In the genomic region with DNA sequence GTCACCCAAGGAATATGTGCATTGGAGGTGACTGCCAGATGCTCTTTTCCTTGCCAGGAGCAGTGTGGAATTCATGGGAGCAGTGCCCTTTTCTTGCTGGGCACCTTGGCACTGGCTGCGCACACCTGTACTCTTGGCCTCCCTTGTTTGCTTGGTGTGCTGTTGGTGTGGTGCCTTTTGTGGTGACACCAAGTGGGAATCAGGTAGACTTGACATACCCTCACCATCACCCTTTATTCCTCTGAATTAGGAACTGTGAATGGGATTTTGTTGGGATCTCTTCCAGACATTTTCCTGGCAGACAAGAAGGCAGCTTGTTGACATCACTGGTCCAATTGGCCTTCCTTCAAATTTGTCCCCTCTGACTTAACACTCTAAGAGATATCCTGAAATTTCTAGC, we compare ENCODE assay signal across 31 cellular contexts.
DNase-seq lines count a peak whose midpoint lies in the region; ATAC-seq and TF ChIP-seq lines count a peak whose summit lies in the region.
"Had no signal": no experiment of that assay in that cellular context is flagged by ENCODE, and none has a peak within 500 bp of the region (broad histone marks: within the 10 kb centered on the region; RNA-seq: fewer than 3 reads in every experiment).

No MANE protein-coding gene starts in this region.

- H3K27me3 ChIP-seq in fibroblast of lung (ENCODE audit: control insufficient read depth, insufficient read depth, low read length): no peaks in the 10 kb centered on the region
- no peaks in the 10 kb centered on the region for H3K27me3 ChIP-seq in osteoblast (ENCODE audit: insufficient read depth, low read length)
- H3K27me3 ChIP-seq: BLaER1, esophagus muscularis mucosa, gastrocnemius medialis, ovary, Peyer's patch, SJSA1 had no signal

- H3K27me3 Mint-ChIP-seq in WTC11 (ENCODE audit: low read depth): no peaks in the 10 kb centered on the region
- H3K27me3 Mint-ChIP-seq: activated CD4-positive, alpha-beta T cell treated with anti-CD3 and anti-CD28 coated beads for 36 hours had no signal

- POLR2A ChIA-PET in WTC11 (lab: Charles Lee): no interaction called here

- no peaks in the 10 kb centered on the region for H4K20me1 ChIP-seq in fibroblast of lung (ENCODE audit: control insufficient read depth, extremely low read depth, insufficient read depth, low read length)
- peaks cover 15% of the 10 kb centered on the region for H4K20me1 ChIP-seq in osteoblast (ENCODE audit: insufficient read depth, low read length)
- H4K20me1 ChIP-seq: BLaER1 had no signal

- H3K4me3 ChIP-seq in fibroblast of lung (replicated peaks in 1 of 4; ENCODE audit: control extremely low read depth in 1 of 4, insufficient read depth in 1 of 4, low read depth in 3 of 4, low read length in 4 of 4) (no peak overlapping the region), osteoblast (ENCODE audit: insufficient read depth, low read length) (no peak overlapping the region)
- H3K4me3 ChIP-seq: BLaER1, esophagus muscularis mucosa, gastrocnemius medialis, ovary, Peyer's patch, SJSA1 had no signal

- no peaks in the 10 kb centered on the region for H3K9me3 Mint-ChIP-seq in WTC11
- H3K9me3 Mint-ChIP-seq: activated T-cell treated with anti-CD3 and anti-CD28 coated beads, Interleukin-2, amount 50 U/mL, for 24 hours; immature natural killer cell; natural killer cell had no signal

- TF ChIP-seq CTCF in WTC11 (IDR thresholded peaks at IDR 0.05) (no peak), fibroblast of lung (conservative IDR thresholded peaks at IDR 0.05 in 1 of 2, IDR thresholded peaks at IDR 0.05 in 1 of 2; ENCODE audit: low read depth in 1 of 2, low read length in 2 of 2) (no peak), osteoblast (IDR thresholded peaks at IDR 0.05; ENCODE audit: extremely low read depth, low read depth, low read length) (no peak)

- H3K4me1 ChIP-seq in fibroblast of lung (ENCODE audit: control insufficient read depth, extremely low read depth, insufficient read depth, low read length) (peaks cover 6% of the 10 kb centered on the region), osteoblast (ENCODE audit: insufficient read depth, low read length) (peaks cover 37% of the 10 kb centered on the region)
- H3K4me1 ChIP-seq: gastrocnemius medialis, Peyer's patch had no signal

- peaks cover 9% of the 10 kb centered on the region for H3K36me3 Mint-ChIP-seq in WTC11
- H3K36me3 Mint-ChIP-seq: immature natural killer cell, natural killer cell had no signal

- peaks cover 4% of the 10 kb centered on the region for H3K36me3 ChIP-seq in fibroblast of lung (ENCODE audit: control insufficient read depth, insufficient read depth, low read length)
- peaks cover 4% of the 10 kb centered on the region for H3K36me3 ChIP-seq in osteoblast (ENCODE audit: insufficient read depth, low read length)
- H3K36me3 ChIP-seq: BLaER1, gastrocnemius medialis, ovary, Peyer's patch, SJSA1 had no signal

- peak; percentile 92 for DNase-seq in G401 (ENCODE audit: low spot score)
- no peak for DNase-seq in WTC11 (ENCODE audit: low spot score)
- peak; percentile 36 to 56 for DNase-seq in fibroblast of lung (ENCODE audit: low read depth in 2 of 2)
- DNase-seq in osteoblast (ENCODE audit: insufficient read length, low spot score, missing footprints): peak; percentile 18
- DNase-seq in activated CD4-positive, alpha-beta T cell treated with anti-CD3 and anti-CD28 coated beads, Interleukin-2, amount 50 U/mL, for 1 hour: no peak
- no peak for DNase-seq in RKO (ENCODE audit: low spot score)
- DNase-seq in T1000 (lab: John Stamatoyannopoulos, UW): no peak
- DNase-seq: ACHN; activated CD4-positive, alpha-beta T cell treated with anti-CD3 and anti-CD28 coated beads for 36 hours; activated CD8-positive, alpha-beta memory T cell treated with anti-CD3 and anti-CD28 coated beads for 24 hours; activated gamma-delta T cell treated with Interleukin-2 at 50 U/mL for 16 hours; activated T-cell treated with anti-CD3 and anti-CD28 coated beads, Interleukin-2, amount 50 U/mL, for 24 hours; COR-L47; cortex of kidney; DMS53; effector memory CD8-positive, alpha-beta T cell; gastrocnemius medialis; H7; immature natural killer cell; natural killer cell; NCI-H1105; NCI-H1930; NCI-H69; ovary; Peyer's patch; stimulated activated CD4-positive, alpha-beta T cell treated with anti-CD3 and anti-CD28 coated beads, Interleukin-2, amount 100 ng/mL, for 48 hours; T-helper 1 cell had no signal

- H2AFZ ChIP-seq in fibroblast of lung (ENCODE audit: low read length) (no peak overlapping the region), osteoblast (ENCODE audit: low read length) (no peak overlapping the region)

- H3K27ac ChIP-seq in fibroblast of lung (ENCODE audit: insufficient read depth, low read length) (no peak overlapping the region), osteoblast (ENCODE audit: low read depth, low read length) (no peak overlapping the region)
- H3K27ac ChIP-seq: BLaER1, gastrocnemius medialis, ovary, Peyer's patch, SJSA1 had no signal

- no peak overlapping the region for H3K4me3 Mint-ChIP-seq in WTC11
- H3K4me3 Mint-ChIP-seq: activated CD4-positive, alpha-beta T cell treated with anti-CD3 and anti-CD28 coated beads for 36 hours; activated T-cell treated with anti-CD3 and anti-CD28 coated beads, Interleukin-2, amount 50 U/mL, for 24 hours; effector memory CD8-positive, alpha-beta T cell; immature natural killer cell; natural killer cell had no signal

- ATAC-seq in WTC11 (no peak), GM19395 (IDR thresholded peaks at IDR 0.05; ENCODE audit: unreplicated experiment) (no peak)
- ATAC-seq: activated CD4-positive, alpha-beta T cell treated with anti-CD3 and anti-CD28 coated beads for 36 hours; effector memory CD8-positive, alpha-beta T cell; gastrocnemius medialis; natural killer cell had no signal

- CTCF ChIA-PET in WTC11 (lab: Charles Lee): no interaction called here

- peaks cover 70% of the 10 kb centered on the region for H3K4me1 Mint-ChIP-seq in WTC11
- H3K4me1 Mint-ChIP-seq: activated CD4-positive, alpha-beta T cell treated with anti-CD3 and anti-CD28 coated beads for 36 hours; natural killer cell had no signal

- in situ Hi-C loops in G401 (cut with HindIII; ENCODE audit: low sequenced_read_pairs): no loop called here

- no peak overlapping the region for H3K9ac ChIP-seq in fibroblast of lung (ENCODE audit: insufficient read depth, low read length)
- H3K9ac ChIP-seq: BLaER1 had no signal

- H3K27ac Mint-ChIP-seq in WTC11: peak overlapping the region; percentile 42
- H3K27ac Mint-ChIP-seq: activated CD4-positive, alpha-beta T cell treated with anti-CD3 and anti-CD28 coated beads for 36 hours; activated T-cell treated with anti-CD3 and anti-CD28 coated beads, Interleukin-2, amount 50 U/mL, for 24 hours; effector memory CD8-positive, alpha-beta T cell; immature natural killer cell; natural killer cell had no signal

- no peaks in the 10 kb centered on the region for H3K9me3 ChIP-seq in fibroblast of lung (ENCODE audit: control insufficient read depth, insufficient read depth, low read depth, low read length)
- H3K9me3 ChIP-seq in osteoblast (ENCODE audit: low read depth, low read length): no peaks in the 10 kb centered on the region
- H3K9me3 ChIP-seq: BLaER1, esophagus muscularis mucosa, gastrocnemius medialis, ovary, Peyer's patch, SJSA1 had no signal

- H3K4me2 ChIP-seq in fibroblast of lung (ENCODE audit: extremely low read depth, insufficient read depth, low read length): no peak overlapping the region
- H3K4me2 ChIP-seq in osteoblast (ENCODE audit: insufficient read depth, low read length): no peak overlapping the region
- H3K4me2 ChIP-seq: BLaER1 had no signal

- peaks cover 68% of the 10 kb centered on the region for H3K79me2 ChIP-seq in fibroblast of lung (ENCODE audit: control insufficient read depth, insufficient read depth, low read length)
- peaks cover 100% of the 10 kb centered on the region for H3K79me2 ChIP-seq in osteoblast (ENCODE audit: insufficient read depth, low read length)

TF ChIP-seq in WTC11, 78 proteins besides CTCF, POLR2A, EP300 and RAD21 (continues in another document):
- TF ChIP-seq, protein P1, sequence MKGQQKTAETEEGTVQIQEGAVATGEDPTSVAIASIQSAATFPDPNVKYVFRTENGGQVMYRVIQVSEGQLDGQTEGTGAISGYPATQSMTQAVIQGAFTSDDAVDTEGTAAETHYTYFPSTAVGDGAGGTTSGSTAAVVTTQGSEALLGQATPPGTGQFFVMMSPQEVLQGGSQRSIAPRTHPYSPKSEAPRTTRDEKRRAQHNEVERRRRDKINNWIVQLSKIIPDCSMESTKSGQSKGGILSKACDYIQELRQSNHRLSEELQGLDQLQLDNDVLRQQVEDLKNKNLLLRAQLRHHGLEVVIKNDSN (CRISPR knock-in tag; IDR thresholded peaks at IDR 0.05): no peak
- no peak for TF ChIP-seq SP1 (CRISPR knock-in tag; conservative IDR thresholded peaks at IDR 0.05)
- no peak for TF ChIP-seq ETV6 (CRISPR knock-in tag; IDR thresholded peaks at IDR 0.05)
- no peak for TF ChIP-seq ESRRA (CRISPR knock-in tag; IDR thresholded peaks at IDR 0.05; ENCODE audit: borderline replicate concordance)
- TF ChIP-seq ZNF121 (CRISPR knock-in tag; IDR thresholded peaks at IDR 0.05): no peak
- TF ChIP-seq, protein P2, sequence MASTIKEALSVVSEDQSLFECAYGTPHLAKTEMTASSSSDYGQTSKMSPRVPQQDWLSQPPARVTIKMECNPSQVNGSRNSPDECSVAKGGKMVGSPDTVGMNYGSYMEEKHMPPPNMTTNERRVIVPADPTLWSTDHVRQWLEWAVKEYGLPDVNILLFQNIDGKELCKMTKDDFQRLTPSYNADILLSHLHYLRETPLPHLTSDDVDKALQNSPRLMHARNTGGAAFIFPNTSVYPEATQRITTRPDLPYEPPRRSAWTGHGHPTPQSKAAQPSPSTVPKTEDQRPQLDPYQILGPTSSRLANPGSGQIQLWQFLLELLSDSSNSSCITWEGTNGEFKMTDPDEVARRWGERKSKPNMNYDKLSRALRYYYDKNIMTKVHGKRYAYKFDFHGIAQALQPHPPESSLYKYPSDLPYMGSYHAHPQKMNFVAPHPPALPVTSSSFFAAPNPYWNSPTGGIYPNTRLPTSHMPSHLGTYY (CRISPR knock-in tag; IDR thresholded peaks at IDR 0.05): no peak
- TF ChIP-seq, protein P3, sequence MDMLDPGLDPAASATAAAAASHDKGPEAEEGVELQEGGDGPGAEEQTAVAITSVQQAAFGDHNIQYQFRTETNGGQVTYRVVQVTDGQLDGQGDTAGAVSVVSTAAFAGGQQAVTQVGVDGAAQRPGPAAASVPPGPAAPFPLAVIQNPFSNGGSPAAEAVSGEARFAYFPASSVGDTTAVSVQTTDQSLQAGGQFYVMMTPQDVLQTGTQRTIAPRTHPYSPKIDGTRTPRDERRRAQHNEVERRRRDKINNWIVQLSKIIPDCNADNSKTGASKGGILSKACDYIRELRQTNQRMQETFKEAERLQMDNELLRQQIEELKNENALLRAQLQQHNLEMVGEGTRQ (CRISPR knock-in tag; IDR thresholded peaks at IDR 0.05): no peak
- no peak for TF ChIP-seq ZBTB21 (CRISPR knock-in tag; IDR thresholded peaks at IDR 0.05; ENCODE audit: borderline replicate concordance)
- no peak for TF ChIP-seq KAT7 (CRISPR knock-in tag; IDR thresholded peaks at IDR 0.05; ENCODE audit: borderline replicate concordance)
- TF ChIP-seq ATF1 (CRISPR knock-in tag; IDR thresholded peaks at IDR 0.05): no peak
- TF ChIP-seq TCF7 (CRISPR knock-in tag; IDR thresholded peaks at IDR 0.05; ENCODE audit: low read depth): no peak

Comparison
In these comparisons a context has a peak if more than half of its experiments do, and no peak if none do; other contexts are left out.
1. DNase-seq: peak in G401 (single experiment), fibroblast of lung (2 of 2) and osteoblast (single experiment); none in WTC11 (single experiment), activated CD4-positive, alpha-beta T cell treated with anti-CD3 and anti-CD28 coated beads, Interleukin-2, amount 50 U/mL, for 1 hour (single experiment), RKO (single experiment) and T1000 (single experiment).